12 cellular contexts compared by ENCODE assay signal in the genomic region with DNA sequence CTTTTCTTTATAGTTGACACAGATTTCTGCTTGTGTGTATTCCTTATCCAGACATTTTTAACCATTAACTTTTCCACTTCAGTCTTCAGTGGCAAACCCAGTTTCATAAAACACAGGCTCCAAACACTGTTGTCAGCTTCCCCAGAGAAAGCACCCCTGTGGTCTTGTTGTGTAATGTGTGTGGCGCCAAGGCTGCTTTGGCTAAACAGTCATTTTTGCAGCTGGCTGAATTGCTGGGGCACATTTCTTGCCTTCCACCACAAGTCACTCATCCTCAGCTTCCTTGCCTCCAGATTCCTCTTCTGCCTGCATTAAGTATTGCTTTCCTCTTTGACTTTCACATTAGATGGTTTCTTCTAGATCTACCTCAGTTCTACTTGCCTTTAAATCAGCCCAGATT. TPM values are rescaled to one million over a fixed set of nuclear protein-coding genes. Genes with fewer than 3 reads are reported as not detected.
DNase-seq lines count a peak whose midpoint lies in the region; TF ChIP-seq lines count a peak whose summit lies in the region.
"Had no signal": no experiment of that assay in that cellular context is flagged by ENCODE, and none has a peak within 500 bp of the region (broad histone marks: within the 10 kb centered on the region; RNA-seq: fewer than 3 reads in every experiment).

No MANE protein-coding gene starts in this region.

- H3K4me1 ChIP-seq in BLaER1: peaks cover 10% of the 10 kb centered on the region; the same call in 1 of the 2 replicates
- peaks cover 9 to 11% of the 10 kb centered on the region in 2 experiments for H3K4me1 ChIP-seq in neutrophil (ENCODE audit: control insufficient read depth in 1 of 2, insufficient read depth in 1 of 2, low read depth in 1 of 2, low read length in 1 of 2)
- no peaks in the 10 kb centered on the region for H3K4me1 ChIP-seq in stomach

- intact Hi-C loops in stomach (cut with DNase I; ENCODE audit: low total_unique reads): no loop called here

- TF ChIP-seq CTCF in epithelial cell of proximal tubule (conservative IDR thresholded peaks at IDR 0.05; ENCODE audit: low read depth, low read length) (no peak), neutrophil (IDR thresholded peaks at IDR 0.05) (no peak), stomach (IDR thresholded peaks at IDR 0.05) (no peak)

- H4K20me1 ChIP-seq in BLaER1: no peaks in the 10 kb centered on the region

- 76 to 100% (median 91%) methylated on average over 1 of the region's 1 CpG for WGBS in stomach, 5 donors

- H3K27ac ChIP-seq in BLaER1 (peak overlapping the region; percentile 13; the same call in 1 of the 2 replicates), neutrophil (peak overlapping the region; percentile 63), stomach (no peak overlapping the region)

- no peak overlapping the region for H3K4me3 ChIP-seq in BLaER1
- no peak overlapping the region for H3K4me3 ChIP-seq in epithelial cell of proximal tubule (ENCODE audit: low read depth, low read length)
- no peak overlapping the region for H3K4me3 ChIP-seq in neutrophil (ENCODE audit: low read depth in 1 of 2, low read length in 1 of 2)
- H3K4me3 ChIP-seq in stomach: no peak overlapping the region
- H3K4me3 ChIP-seq: mucosa of descending colon had no signal

- H3K27me3 ChIP-seq in BLaER1 (no peaks in the 10 kb centered on the region), neutrophil (no peaks in the 10 kb centered on the region), stomach (no peaks in the 10 kb centered on the region)

- TF ChIP-seq POLR2A in stomach (IDR thresholded peaks at IDR 0.05): no peak

- no peak overlapping the region for H3K4me2 ChIP-seq in BLaER1

- DNase-seq in NOMO-1 (lab: John Stamatoyannopoulos, UW; ENCODE audit: unreplicated experiment in 2 of 2) (peak; percentile 91 to 97), epithelial cell of proximal tubule (ENCODE audit: low read depth) (peak; percentile 25), kidney tubule cell (ENCODE audit: low spot score) (no peak), COLO668 (lab: John Stamatoyannopoulos, UW; ENCODE audit: unreplicated experiment) (no peak), stomach (no peak)
- no peak for DNase-seq in activated CD4-positive, alpha-beta T cell treated with anti-CD3 and anti-CD28 coated beads, Interleukin-2, amount 50 U/mL, for 4 hours
- DNase-seq: mucosa of descending colon; NCI-H446 treated with DMSO at 0.1 percent for 48 hours; stimulated activated naive CD4-positive, alpha-beta T cell treated with Interleukin-2 at 50 U/mL for 16 hours; T-cell had no signal

- TF ChIP-seq EP300 in stomach (IDR thresholded peaks at IDR 0.05): no peak

- no peaks in the 10 kb centered on the region for H3K9me3 ChIP-seq in BLaER1
- no peaks in the 10 kb centered on the region for H3K9me3 ChIP-seq in neutrophil
- H3K9me3 ChIP-seq in stomach: no peaks in the 10 kb centered on the region
- H3K9me3 ChIP-seq: mucosa of descending colon had no signal

- no peak overlapping the region for H3K9ac ChIP-seq in BLaER1

- peaks cover 100% of the 10 kb centered on the region for H3K36me3 ChIP-seq in BLaER1
- peaks cover 93% of the 10 kb centered on the region for H3K36me3 ChIP-seq in neutrophil
- peaks cover 59 to 100% (median 99%) of the 10 kb centered on the region in 4 donors for H3K36me3 ChIP-seq in stomach

RNA-seq across cellular contexts. Expression of a gene that starts 40.5 kb away (rescaled TPM):
- total RNA-seq in epithelial cell of proximal tubule (29.1 and 33.9 TPM in 2 replicates), stomach (10 to 100 TPM; 21.1 to 82.9 (median 35.6) TPM)
- 10 to 100 TPM; 21.2 to 29.3 (median 28.0) TPM for polyA plus RNA-seq in stomach

RNA-seq across cellular contexts. Expression of a gene that starts 40.9 kb away (rescaled TPM):
- total RNA-seq in epithelial cell of proximal tubule: 11.3 and 12.5 TPM in 2 replicates
- total RNA-seq in stomach: 10 to 100 TPM in 2 of 5 donors, 1 to 10 TPM in 3; 5.5 to 14.6 (median 6.5) TPM
- polyA plus RNA-seq in stomach: 1 to 10 TPM; 7.2 to 8.6 (median 7.6) TPM

RNA-seq across cellular contexts. Expression of a gene that starts 42.6 kb away (rescaled TPM):
- total RNA-seq in epithelial cell of proximal tubule (45.1 and 52.9 TPM in 2 replicates), stomach (100 to 1,000 TPM; 103 to 286 (median 115) TPM)
- 10 to 100 TPM; 17.3 to 44.5 (median 42.5) TPM for polyA plus RNA-seq in stomach

RNA-seq across cellular contexts. Expression of a gene that starts 42.9 kb away (rescaled TPM):
- total RNA-seq in epithelial cell of proximal tubule: 1.6 and 3.3 TPM in 2 replicates
- total RNA-seq in stomach: 1 to 10 TPM in 2 of 5 donors, not detected in 3; 1.0 to 3.7 TPM
- polyA plus RNA-seq in stomach: 1 to 10 TPM; 1.3 to 4.0 (median 2.3) TPM

RNA-seq across cellular contexts. Expression of a gene that starts 59.1 kb away (rescaled TPM):
- total RNA-seq in epithelial cell of proximal tubule: 0.17 TPM in 1 of 2 replicates, not detected in the other
- under 1 TPM in 1 of 5 donors, not detected in 4; 0.92 TPM for total RNA-seq in stomach
- polyA plus RNA-seq in stomach: under 1 TPM in 2 of 3 donors, not detected in 1; 0.19 to 0.33 TPM

Comparison
In these comparisons a context has a peak if more than half of its experiments do, and no peak if none do; other contexts are left out.
1. H3K27ac ChIP-seq: peak in BLaER1 (single experiment) and neutrophil (single experiment); none in stomach (0 of 5).
2. DNase-seq: peak in NOMO-1 (2 of 2) and epithelial cell of proximal tubule (single experiment); none in kidney tubule cell (single experiment), COLO668 (single experiment), activated CD4-positive, alpha-beta T cell treated with anti-CD3 and anti-CD28 coated beads, Interleukin-2, amount 50 U/mL, for 4 hours (0 of 2) and stomach (single experiment).